Comparison of ENCODE assay signal across 8 cellular contexts in the genomic region with DNA sequence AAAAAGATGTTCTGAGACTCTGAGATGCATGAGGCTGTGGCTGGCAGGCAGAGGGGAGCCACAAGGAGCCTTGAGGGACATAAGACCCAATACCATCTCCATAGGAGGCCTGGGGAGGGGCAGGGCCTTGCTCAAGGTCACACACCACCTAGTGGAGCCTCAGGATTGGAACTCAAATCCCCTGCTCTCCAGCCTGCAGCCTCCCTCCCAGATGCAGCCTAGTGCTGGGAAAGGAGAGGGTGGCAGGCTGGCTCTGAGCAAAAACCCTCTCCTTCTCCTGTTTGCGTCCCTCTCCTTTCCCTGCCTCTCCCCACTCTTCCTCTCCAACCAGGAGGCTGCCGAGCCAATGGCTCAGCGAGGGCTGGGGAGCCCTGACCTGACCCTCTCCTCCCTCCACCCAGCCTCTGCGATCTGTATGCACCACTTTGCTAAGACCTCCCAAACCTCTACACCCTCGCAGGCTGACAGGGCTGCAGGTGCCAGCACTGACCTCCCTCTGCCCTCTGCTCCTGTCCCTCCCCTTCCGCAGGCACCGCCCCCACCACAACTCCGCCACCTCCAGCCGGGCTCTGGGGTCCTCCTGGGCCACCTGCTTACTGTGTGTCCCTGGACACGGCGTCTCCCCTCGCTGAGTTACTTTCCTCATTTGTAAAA. TPM values are rescaled to one million over a fixed set of nuclear protein-coding genes. Genes with fewer than 3 reads are reported as not detected.
DNase-seq lines count a peak whose midpoint lies in the region; ATAC-seq and TF ChIP-seq lines count a peak whose summit lies in the region.

No MANE protein-coding gene starts in this region.

- peak overlapping the region; percentile 63 for H3K4me2 ChIP-seq in H9 (ENCODE audit: insufficient read depth, insufficient read length, low read length)

- H4K5ac ChIP-seq in H9 (ENCODE audit: insufficient read length, low read depth, low read length) = no peak overlapping the region

- H3K27me3 Mint-ChIP-seq in H9 (ENCODE audit: low read depth) = peaks cover 88% of the 10 kb centered on the region

- peak; percentile 18 for TF ChIP-seq CTCF in AG09309 (IDR thresholded peaks at IDR 0.05; ENCODE audit: control insufficient read depth, insufficient read depth, low read depth, low read length, missing control alignments)
- TF ChIP-seq CTCF in H9 (conservative IDR thresholded peaks at IDR 0.05) = peak; percentile 49; the same call in 2 of the 3 replicates
- no peak for TF ChIP-seq CTCF in stomach (IDR thresholded peaks at IDR 0.05)

- ATAC-seq in GM21526 (IDR thresholded peaks at IDR 0.05; ENCODE audit: low FRiP score, unreplicated experiment) = no peak
- ATAC-seq in GM18502 (IDR thresholded peaks at IDR 0.05; ENCODE audit: poor library complexity, unreplicated experiment) = no peak
- ATAC-seq in GM21717 (IDR thresholded peaks at IDR 0.05; ENCODE audit: unreplicated experiment) = no peak

- H3K4me3 Mint-ChIP-seq in H9 = peak overlapping the region; percentile 68 to 89

- no peak overlapping the region for H3K14ac ChIP-seq in H9 (ENCODE audit: insufficient read depth, low read length)

- no peak overlapping the region for H2BK12ac ChIP-seq in H9 (ENCODE audit: insufficient read length, low read depth, low read length)

- no peak overlapping the region for H3K18ac ChIP-seq in H9 (ENCODE audit: insufficient read length, low read depth, low read length)

- no peak overlapping the region for H3T11ph ChIP-seq in H9 (ENCODE audit: low read length)

- H3K4me1 ChIP-seq in H9 (ENCODE audit: insufficient read depth, low read length) (no peaks in the 10 kb centered on the region; the same call in 1 of the 2 replicates), stomach (peaks cover 15 to 18% (median 16%) of the 10 kb centered on the region in 4 donors)

- H3K27me3 ChIP-seq in H9 (ENCODE audit: insufficient read depth, low read length) (peaks cover 7% of the 10 kb centered on the region; the same call in 1 of the 2 replicates), stomach (peaks cover 0 to 67% (median 29%) of the 10 kb centered on the region in 3 donors)

- WGBS in H9 (ENCODE audit: extremely low coverage, insufficient read length, low lambda C conversion rate) = no CpG with 5 or more reads among the region's 12 CpGs
- 5 to 11% (median 7%) methylated on average over 12 of the region's 12 CpGs for WGBS in stomach, 5 donors

- H3K4ac ChIP-seq in H9 (ENCODE audit: low read depth, low read length) = no peak overlapping the region

- H2AFZ ChIP-seq in H9 (ENCODE audit: low read length) = no peak overlapping the region

- H3K9me3 ChIP-seq in H9 (ENCODE audit: control insufficient read depth, low read depth, low read length) (no peaks in the 10 kb centered on the region), stomach (no peaks in the 10 kb centered on the region)

- H2BK5ac ChIP-seq in H9 (ENCODE audit: insufficient read length, low read length) = no peak overlapping the region

- no peak overlapping the region for H2BK15ac ChIP-seq in H9 (ENCODE audit: low read depth, low read length)

- no peak overlapping the region for H2BK20ac ChIP-seq in H9 (ENCODE audit: low read depth, low read length, poor library complexity, severe bottlenecking)

- TF ChIP-seq EP300 in stomach (IDR thresholded peaks at IDR 0.05) = no peak

- no peaks in the 10 kb centered on the region for H3K79me1 ChIP-seq in H9 (ENCODE audit: insufficient read depth, low read depth, low read length, poor library complexity, severe bottlenecking)

- H3K27ac ChIP-seq in H9 (ENCODE audit: insufficient read length, low read depth, low read length) = no peak overlapping the region
- no peak overlapping the region for H3K27ac ChIP-seq in stomach

- H3K4me3 ChIP-seq in AG09309 (ENCODE audit: control insufficient read depth, low read depth, low read length) (no peak overlapping the region), stomach (peak overlapping the region; percentile 47 to 62 (median 52))

- no peak for TF ChIP-seq POLR2A in stomach (IDR thresholded peaks at IDR 0.05)

- no peak overlapping the region for H4K8ac ChIP-seq in H9 (replicated peaks; ENCODE audit: insufficient read length, low read depth, low read length)

- no peaks in the 10 kb centered on the region for H3K36me3 Mint-ChIP-seq in H9 (ENCODE audit: insufficient read depth in 1 of 3, low read depth in 3 of 3)

- H3K4me1 Mint-ChIP-seq in H9 = peaks cover 14% of the 10 kb centered on the region in 2 experiments

- H3K9ac ChIP-seq in H9 (ENCODE audit: extremely low read depth, insufficient read length, low read length) = no peak overlapping the region

- H3K23me2 ChIP-seq in H9 (ENCODE audit: insufficient read length, low read depth, low read length, poor library complexity, severe bottlenecking) = peaks cover 10% of the 10 kb centered on the region

- no peaks in the 10 kb centered on the region for H4K20me1 ChIP-seq in H9 (ENCODE audit: control insufficient read depth, insufficient read depth, insufficient read length)

- no peak overlapping the region for H2BK120ac ChIP-seq in H9 (ENCODE audit: low read depth, low read length, poor library complexity, severe bottlenecking)

- intact Hi-C loops in stomach (cut with DNase I; ENCODE audit: low total_unique reads) = no loop called here

- no peaks in the 10 kb centered on the region for H3K9me3 Mint-ChIP-seq in H9

- no peak overlapping the region for H3K56ac ChIP-seq in H9 (ENCODE audit: insufficient read length, low read depth, low read length)

- H3K27ac Mint-ChIP-seq in H9 = peak overlapping the region in 1 of 3 experiments; percentile 59; a peak in 1 of 7 replicates

- H3K23ac ChIP-seq in H9 (ENCODE audit: insufficient read length, low read depth, low read length) = no peak overlapping the region

- no peaks in the 10 kb centered on the region for H3K79me2 ChIP-seq in H9 (ENCODE audit: insufficient read depth, low read length)

- H2AK5ac ChIP-seq in H9 (ENCODE audit: insufficient read length, low read length) = no peak overlapping the region

- no peak overlapping the region for H4K91ac ChIP-seq in H9 (ENCODE audit: insufficient read length, low read depth, low read length)

- no peak for DNase-seq in AG09309 (ENCODE audit: low read depth)
- peak; percentile 65 for DNase-seq in H9
- peak; percentile 26 to 29 for DNase-seq in activated T-cell treated with anti-CD3 and anti-CD28 coated beads, Interleukin-2, amount 50 U/mL, for 48 hours
- peak; percentile 57 for DNase-seq in iPS-NIHi7 (ENCODE audit: extremely low spot score)
- no peak for DNase-seq in stomach

- no peaks in the 10 kb centered on the region for H3K36me3 ChIP-seq in stomach

RNA-seq across cellular contexts. Expression of gene IGLL1, which starts 14.7 kb away (rescaled TPM):
- total RNA-seq in H9 (2021) = not detected in 2 replicates
- under 1 TPM in 1 of 5 donors, not detected in 4; 0.55 TPM for total RNA-seq in stomach
- polyA plus RNA-seq in stomach = not detected

Comparison
In these comparisons a context has a peak if more than half of its experiments do, and no peak if none do; other contexts are left out.
1. DNase-seq: peak in H9 (single experiment), activated T-cell treated with anti-CD3 and anti-CD28 coated beads, Interleukin-2, amount 50 U/mL, for 48 hours (2 of 2) and iPS-NIHi7 (single experiment); none in AG09309 (single experiment) and stomach (single experiment).
2. CTCF ChIP-seq: peak in AG09309 (single experiment) and H9 (single experiment); none in stomach (0 of 7).